Comparison of ENCODE assay signal across 8 cellular contexts in the genomic region with DNA sequence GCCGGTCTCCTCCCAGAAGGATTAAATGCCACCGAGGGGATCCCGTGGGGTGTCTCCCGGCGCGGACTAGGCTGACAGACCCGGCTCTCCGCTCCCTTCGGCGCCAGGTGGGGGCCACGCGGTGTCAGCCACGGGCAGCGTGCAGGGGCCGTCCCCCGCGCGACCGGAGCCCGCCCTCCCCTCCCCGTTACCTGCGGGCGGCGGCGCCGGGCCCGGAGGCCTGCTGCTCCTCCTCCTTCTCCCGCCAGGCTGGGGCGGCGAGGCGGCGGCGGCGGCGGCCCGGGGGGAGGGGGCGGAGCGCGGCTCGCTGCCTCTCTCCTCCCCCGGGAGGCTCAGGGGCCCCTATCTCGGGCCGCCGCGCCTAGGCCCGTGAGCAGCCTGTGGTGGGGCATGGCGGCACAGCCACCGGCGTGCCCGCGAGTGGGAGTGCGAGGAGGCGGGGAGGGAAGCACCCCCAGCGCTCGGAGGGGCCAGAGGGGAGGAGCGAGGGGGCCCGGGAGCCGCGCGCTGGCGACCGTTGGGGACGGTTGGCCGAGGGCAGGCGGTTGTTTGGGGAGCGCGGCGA. TPM values are rescaled to one million over a fixed set of nuclear protein-coding genes. Genes with fewer than 3 reads are reported as not detected.
DNase-seq lines count a peak whose midpoint lies in the region; ATAC-seq and TF ChIP-seq lines count a peak whose summit lies in the region.

No MANE protein-coding gene starts in this region.

- H3K27me3 ChIP-seq in HL-60 (ENCODE audit: insufficient read depth, poor library complexity, severe bottlenecking) (no peaks in the 10 kb centered on the region), adipocyte (replicated peaks; ENCODE audit: control insufficient read depth, insufficient read depth, low read length) (no peaks in the 10 kb centered on the region), right atrium auricular region (no peaks in the 10 kb centered on the region), aorta (ENCODE audit: control insufficient read depth in 1 of 2, insufficient read depth in 2 of 2, low read length in 1 of 2) (no peaks in the 10 kb centered on the region)

- H3K4me3 ChIP-seq in HL-60 (replicated peaks; ENCODE audit: insufficient read depth, low read length), result peak overlapping the region; percentile 84
- peak overlapping the region; percentile 90 for H3K4me3 ChIP-seq in adipocyte (ENCODE audit: low read length)
- H3K4me3 ChIP-seq in right atrium auricular region, result peak overlapping the region; percentile 78 to 87
- peak overlapping the region; percentile 64 to 89 for H3K4me3 ChIP-seq in aorta (ENCODE audit: low read length in 2 of 2)

- peaks cover 25% of the 10 kb centered on the region for H3K4me1 ChIP-seq in adipocyte (ENCODE audit: control insufficient read depth, insufficient read depth, low read length)
- H3K4me1 ChIP-seq in right atrium auricular region, result peaks cover 0 to 44% of the 10 kb centered on the region in 2 donors
- no peaks in the 10 kb centered on the region for H3K4me1 ChIP-seq in aorta (ENCODE audit: control insufficient read depth in 1 of 2, insufficient read depth in 2 of 2, low read length in 2 of 2)

- H3K9me3 ChIP-seq in adipocyte (ENCODE audit: control insufficient read depth, low read length) (no peaks in the 10 kb centered on the region), right atrium auricular region (no peaks in the 10 kb centered on the region), aorta (ENCODE audit: control insufficient read depth, low read length) (no peaks in the 10 kb centered on the region)

- ATAC-seq in GM19467 (IDR thresholded peaks at IDR 0.05; ENCODE audit: unreplicated experiment) (peak; percentile 47), aorta (ENCODE audit: low FRiP score) (peak; percentile 83)

- peak overlapping the region; percentile 90 for H3K9ac ChIP-seq in adipocyte (ENCODE audit: low read length)

- H3K36me3 ChIP-seq in adipocyte (ENCODE audit: control insufficient read depth, insufficient read depth, low read length, severe bottlenecking) (no peaks in the 10 kb centered on the region), right atrium auricular region (no peaks in the 10 kb centered on the region), aorta (ENCODE audit: control insufficient read depth in 1 of 2, insufficient read depth in 2 of 2, low read length in 1 of 2) (no peaks in the 10 kb centered on the region)

- intact Hi-C loops in aorta (cut with DNase I), result loop anchor here (1.0 to 10.0 kb wide), 3 partner anchors 69 to 583 kb away; no protein-coding TSS in a partner anchor

- TF ChIP-seq CTCF in HL-60 (IDR thresholded peaks at IDR 0.05; ENCODE audit: insufficient read depth, low read length) (no peak), right atrium auricular region (IDR thresholded peaks at IDR 0.05) (no peak)

- DNase-seq in DMS53 (lab: John Stamatoyannopoulos, UW), result peak; percentile 87
- DNase-seq in HL-60 (ENCODE audit: low read depth in 1 of 2, low spot score in 1 of 2), result peak in 1 of 2 experiments; percentile 40
- peak; percentile 65 for DNase-seq in SKM-1 treated with dmso at 0.1 percent for 144 hours (lab: John Stamatoyannopoulos, UW; ENCODE audit: unreplicated experiment)
- peak; percentile 77 for DNase-seq in adipocyte (ENCODE audit: low read depth)
- DNase-seq in right atrium auricular region (ENCODE audit: low spot score), result no peak
- peak; percentile 75 for DNase-seq in putamen (ENCODE audit: low spot score)
- DNase-seq in aorta, result peak; percentile 70 to 87

- 0 to 1% methylated on average over 27 to 68 of the region's 68 CpGs for WGBS in aorta, 2 donors

- H3K27ac ChIP-seq in HL-60 (replicated peaks), result peak overlapping the region; percentile 97
- H3K27ac ChIP-seq in right atrium auricular region, result peak overlapping the region; percentile 96
- peak overlapping the region; percentile 52 to 83 for H3K27ac ChIP-seq in aorta (ENCODE audit: low read depth in 1 of 2, low read length in 2 of 2)

RNA-seq across cellular contexts. Expression of gene ZBTB44, which starts 0.5 kb away (rescaled TPM):
- total RNA-seq in right atrium auricular region, result 10 to 100 TPM; 27.7 to 48.5 TPM
- total RNA-seq in aorta, result 10 to 100 TPM; 37.8 to 50.2 TPM
- 1 to 10 TPM; 8.3 to 8.6 TPM for polyA plus RNA-seq in aorta
